In the genomic region with DNA sequence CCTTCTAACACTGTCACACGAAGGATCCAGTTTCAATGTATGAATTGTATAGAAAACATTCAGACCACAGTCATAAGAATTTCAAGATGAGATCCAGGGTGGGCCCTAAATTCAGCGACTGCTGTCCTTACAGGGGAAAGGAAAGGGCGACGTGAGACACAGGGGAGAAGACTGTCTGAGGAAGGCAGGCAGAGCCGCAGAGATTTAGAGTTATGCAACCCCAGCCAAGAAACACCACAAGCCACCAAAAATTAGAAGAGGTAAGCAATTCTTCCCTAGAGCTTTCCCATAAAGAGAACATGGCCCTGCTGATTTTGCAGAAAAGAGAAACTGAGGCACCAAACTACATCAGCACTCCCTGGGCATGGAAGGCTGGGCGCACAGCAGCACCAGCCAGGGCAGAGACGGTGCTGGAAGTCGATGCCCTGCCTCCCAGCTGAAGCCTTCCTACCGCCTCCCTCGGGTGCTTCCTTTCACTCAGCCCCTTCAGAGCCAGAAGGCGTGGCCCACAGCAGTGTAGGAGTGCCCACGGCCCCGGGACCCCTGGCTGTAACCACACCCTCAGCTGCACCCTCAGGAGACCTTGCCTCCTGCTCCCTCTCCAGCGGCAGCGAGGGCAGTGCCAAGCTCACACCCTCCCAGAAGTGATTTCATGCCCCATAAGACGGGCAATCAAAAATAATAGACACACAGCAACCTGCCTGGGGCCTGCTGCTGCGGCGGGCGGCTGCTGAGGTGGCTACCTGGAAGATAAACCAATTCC, we compare ENCODE assay signal across 11 cellular contexts.
DNase-seq lines count a peak whose midpoint lies in the region; ATAC-seq and TF ChIP-seq lines count a peak whose summit lies in the region.
"Had no signal": no experiment of that assay in that cellular context is flagged by ENCODE, and none has a peak within 500 bp of the region (broad histone marks: within the 10 kb centered on the region; RNA-seq: fewer than 3 reads in every experiment).

No MANE protein-coding gene starts in this region.

- no peak for DNase-seq in activated naive CD8-positive, alpha-beta T cell treated with anti-CD3 and anti-CD28 coated beads, Interleukin-2, amount 10 ng/mL, durations not matched to agents 7 days and 5 days
- no peak for DNase-seq in activated naive CD8-positive, alpha-beta T cell treated with anti-CD3 and anti-CD28 coated beads for 36 hours
- DNase-seq in NCI-H524 treated with DMSO at 0.1 percent for 48 hours (lab: John Stamatoyannopoulos, UW) = peak; percentile 49
- no peak for DNase-seq in endothelial cell (ENCODE audit: low spot score)
- DNase-seq in SHP77 treated with DMSO at 0.1 percent for 48 hours (lab: John Stamatoyannopoulos, UW) = no peak
- no peak for DNase-seq in cardiac septum (ENCODE audit: low spot score)
- DNase-seq in amygdala (lab: John Stamatoyannopoulos, UW) = no peak
- no peak for DNase-seq in stimulated activated CD4-positive, alpha-beta T cell treated with anti-CD3 and anti-CD28 coated beads, Interleukin-4, amount 100 ng/mL, for 24 hours
- DNase-seq: erythroblast, mesendoderm, NCI-H2029 had no signal

- H3K27me3 Mint-ChIP-seq in activated naive CD8-positive, alpha-beta T cell treated with anti-CD3 and anti-CD28 coated beads, Interleukin-2, amount 10 ng/mL, durations not matched to agents 7 days and 5 days = no peaks in the 10 kb centered on the region
- no peaks in the 10 kb centered on the region for H3K27me3 Mint-ChIP-seq in activated naive CD8-positive, alpha-beta T cell treated with anti-CD3 and anti-CD28 coated beads for 36 hours
- peaks cover 10% of the 10 kb centered on the region for H3K27me3 Mint-ChIP-seq in endothelial cell (ENCODE audit: unreplicated experiment)

- peaks cover 54% of the 10 kb centered on the region for H3K4me1 Mint-ChIP-seq in activated naive CD8-positive, alpha-beta T cell treated with anti-CD3 and anti-CD28 coated beads, Interleukin-2, amount 10 ng/mL, durations not matched to agents 7 days and 5 days
- peaks cover 45% of the 10 kb centered on the region for H3K4me1 Mint-ChIP-seq in activated naive CD8-positive, alpha-beta T cell treated with anti-CD3 and anti-CD28 coated beads for 36 hours
- H3K4me1 Mint-ChIP-seq in endothelial cell (ENCODE audit: unreplicated experiment) = peaks cover 17% of the 10 kb centered on the region

- H3K27ac Mint-ChIP-seq in activated naive CD8-positive, alpha-beta T cell treated with anti-CD3 and anti-CD28 coated beads, Interleukin-2, amount 10 ng/mL, durations not matched to agents 7 days and 5 days = peak overlapping the region; percentile 80
- no peak overlapping the region for H3K27ac Mint-ChIP-seq in activated naive CD8-positive, alpha-beta T cell treated with anti-CD3 and anti-CD28 coated beads for 36 hours
- peak overlapping the region; percentile 6 for H3K27ac Mint-ChIP-seq in endothelial cell (ENCODE audit: unreplicated experiment)

- POLR2A ChIA-PET in activated naive CD8-positive, alpha-beta T cell treated with anti-CD3 and anti-CD28 coated beads, Interleukin-2, amount 10 ng/mL, durations not matched to agents 7 days and 5 days (lab: Charles Lee) = interaction anchor here (0.5 to 1.3 kb wide), 4 partner anchors 8 to 23 kb away, joined by 3 to 4 read pairs (median 4); no protein-coding TSS in a partner anchor

- no peaks in the 10 kb centered on the region for H3K36me3 Mint-ChIP-seq in activated naive CD8-positive, alpha-beta T cell treated with anti-CD3 and anti-CD28 coated beads, Interleukin-2, amount 10 ng/mL, durations not matched to agents 7 days and 5 days
- H3K36me3 Mint-ChIP-seq in activated naive CD8-positive, alpha-beta T cell treated with anti-CD3 and anti-CD28 coated beads for 36 hours = no peaks in the 10 kb centered on the region
- H3K36me3 Mint-ChIP-seq in endothelial cell (ENCODE audit: low read depth, unreplicated experiment) = peaks cover 3% of the 10 kb centered on the region

- H3K9me3 Mint-ChIP-seq in activated naive CD8-positive, alpha-beta T cell treated with anti-CD3 and anti-CD28 coated beads, Interleukin-2, amount 10 ng/mL, durations not matched to agents 7 days and 5 days = no peaks in the 10 kb centered on the region
- H3K9me3 Mint-ChIP-seq in activated naive CD8-positive, alpha-beta T cell treated with anti-CD3 and anti-CD28 coated beads for 36 hours = no peaks in the 10 kb centered on the region
- no peaks in the 10 kb centered on the region for H3K9me3 Mint-ChIP-seq in endothelial cell (ENCODE audit: unreplicated experiment)

- intact Hi-C loops in cardiac septum (cut with DNase I) = no loop called here

- no peak for TF ChIP-seq CTCF in endothelial cell (IDR thresholded peaks at IDR 0.05; ENCODE audit: unreplicated experiment)

- peak overlapping the region; percentile 48 for H3K4me3 Mint-ChIP-seq in activated naive CD8-positive, alpha-beta T cell treated with anti-CD3 and anti-CD28 coated beads, Interleukin-2, amount 10 ng/mL, durations not matched to agents 7 days and 5 days
- no peak overlapping the region for H3K4me3 Mint-ChIP-seq in activated naive CD8-positive, alpha-beta T cell treated with anti-CD3 and anti-CD28 coated beads for 36 hours
- H3K4me3 Mint-ChIP-seq in endothelial cell (ENCODE audit: unreplicated experiment) = no peak overlapping the region

- no peak for ATAC-seq in activated naive CD8-positive, alpha-beta T cell treated with anti-CD3 and anti-CD28 coated beads, Interleukin-2, amount 10 ng/mL, durations not matched to agents 7 days and 5 days (ENCODE audit: low read depth)
